Comparison of ENCODE assay signal across 8 cellular contexts in the genomic region with DNA sequence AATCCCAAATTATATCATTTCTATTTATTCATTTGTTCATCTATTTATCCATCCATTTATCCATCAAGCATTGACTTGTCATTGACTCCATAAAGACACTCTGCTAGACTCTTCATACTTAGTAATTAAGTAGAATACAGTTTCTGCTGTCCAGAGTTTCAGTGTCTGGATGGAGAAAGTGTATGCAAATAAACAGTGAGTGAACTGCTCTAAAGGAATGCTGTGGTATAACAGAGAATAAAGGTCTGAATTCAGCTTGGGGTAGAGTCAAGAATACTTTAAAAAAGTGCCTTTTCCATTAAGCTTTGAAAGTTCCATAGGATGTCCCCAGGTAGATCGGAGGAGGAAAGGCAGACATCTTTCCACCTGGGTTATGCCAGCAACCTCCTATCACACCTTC.
"Had no signal": no experiment of that assay in that cellular context is flagged by ENCODE, and none has a peak within 500 bp of the region (broad histone marks: within the 10 kb centered on the region; RNA-seq: fewer than 3 reads in every experiment).

No MANE protein-coding gene starts in this region.

- ATAC-seq: GM12878 had no signal

- FAIRE-seq: G401.6, GM12891, GM12892, GM18507, GM19239 had no signal

- DNase-seq: GDM1, GF-D8 had no signal

- H3K4me3 ChIP-seq: GM12878 had no signal
